In genomic region chr22:30287626-30288413, GRCh38 we compare ENCODE assay signal across 1 cellular context.
TF ChIP-seq lines count a peak whose summit lies in the region.

No MANE protein-coding gene starts in this region.

TF ChIP-seq in K562, 482 proteins besides CTCF, POLR2A, EP300 and RAD21:
- TF ChIP-seq CC2D1A (IDR thresholded peaks at IDR 0.05) (peak; percentile 56; the same call in 1 of the 2 replicates), KAT7 (CRISPR knock-in tag; IDR thresholded peaks at IDR 0.05; ENCODE audit: borderline replicate concordance) (no peak), MAZ (CRISPR knock-in tag; conservative IDR thresholded peaks at IDR 0.05 in 1 of 2, IDR thresholded peaks at IDR 0.05 in 1 of 2) (peak in 1 of 2 experiments; percentile 38; a peak in 1 of 4 replicates), CHD4 (IDR thresholded peaks at IDR 0.05; ENCODE audit: insufficient read depth, insufficient replicate concordance, low read depth, low read length, poor library complexity, severe bottlenecking) (peak; percentile 95), SPI1 (IDR thresholded peaks at IDR 0.05; ENCODE audit: borderline replicate concordance, low read depth, low read length) (peak; percentile 59), CBX3 (IDR thresholded peaks at IDR 0.05; ENCODE audit: borderline replicate concordance in 1 of 2, low read length in 2 of 2) (peak in 1 of 2 experiments; percentile 33; a peak in 1 of 3 replicates), SRF (CRISPR knock-in tag; IDR thresholded peaks at IDR 0.05) (0 out of 4 replicates have a peak, but pooled peaks of 1 of the 2 experiments have one; percentile 27), RCOR1 (IDR thresholded peaks at IDR 0.05; ENCODE audit: borderline replicate concordance in 1 of 2, low read depth in 2 of 2, low read length in 2 of 2) (peak; percentile 68 to 92; a peak in 3 of 4 replicates), KDM1A (IDR thresholded peaks at IDR 0.05) (peak; percentile 89 to 95), ZNF121 (CRISPR knock-in tag; conservative IDR thresholded peaks at IDR 0.05) (peak; percentile 91), GTF2A2 (tag; IDR thresholded peaks at IDR 0.05) (no peak), PHF20 (IDR thresholded peaks at IDR 0.05; ENCODE audit: partially characterized antibody) (peak; percentile 63), HDAC2 (IDR thresholded peaks at IDR 0.05) (peak; percentile 94), NBN (IDR thresholded peaks at IDR 0.05; ENCODE audit: low read depth) (0 out of 2 replicates have a peak, but pooled peaks have one; percentile 53), SMARCA5 (IDR thresholded peaks at IDR 0.05) (peak; percentile 95), BCOR (IDR thresholded peaks at IDR 0.05) (peak; percentile 99), CTBP1 (IDR thresholded peaks at IDR 0.05; ENCODE audit: borderline replicate concordance) (peak; percentile 24; the same call in 1 of the 2 replicates), ATF7 (IDR thresholded peaks at IDR 0.05) (peak; percentile 38; the same call in 1 of the 2 replicates), ESRRA (IDR thresholded peaks at IDR 0.05; ENCODE audit: borderline replicate concordance, low read depth) (peak; percentile 62), ZKSCAN1 (IDR thresholded peaks at IDR 0.05; ENCODE audit: low read depth, low read length) (no peak), MCM5 (IDR thresholded peaks at IDR 0.05; ENCODE audit: low read depth) (no peak), ZBTB7A (IDR thresholded peaks at IDR 0.05; ENCODE audit: borderline replicate concordance, control insufficient read depth, low read depth, low read length) (peak; percentile 75; the same call in 1 of the 2 replicates), ZNF778 (CRISPR knock-in tag; IDR thresholded peaks at IDR 0.05) (no peak), SMC3 (conservative IDR thresholded peaks at IDR 0.05; ENCODE audit: insufficient read depth, low read depth, low read length) (peak; percentile 64), KLF16 (IDR thresholded peaks at IDR 0.05) (peak; percentile 9; the same call in 1 of the 2 replicates), CBX1 (IDR thresholded peaks at IDR 0.05; ENCODE audit: low read depth) (peak; percentile 96; the same call in 1 of the 2 replicates), TBL1XR1 (IDR thresholded peaks at IDR 0.05; ENCODE audit: low read length in 2 of 2) (no peak), ATF1 (CRISPR knock-in tag; IDR thresholded peaks at IDR 0.05) (no peak), ATF1 (tag; IDR thresholded peaks at IDR 0.05) (peak; percentile 46), ADNP (tag; IDR thresholded peaks at IDR 0.05) (peak; percentile 99), NRF1 (conservative IDR thresholded peaks at IDR 0.05 in 1 of 2, IDR thresholded peaks at IDR 0.05 in 1 of 2) (peak in 1 of 2 experiments; percentile 59; a peak in 3 of 4 replicates), DPF2 (IDR thresholded peaks at IDR 0.05) (0 out of 2 replicates have a peak, but pooled peaks have one; percentile 24), POLR3A (IDR thresholded peaks at IDR 0.05; ENCODE audit: borderline replicate concordance, extremely low read depth, insufficient read depth, insufficient read length) (no peak), ZFX (CRISPR knock-in tag; IDR thresholded peaks at IDR 0.05) (peak; percentile 46), ASH1L (IDR thresholded peaks at IDR 0.05; ENCODE audit: borderline replicate concordance, low read depth, partially characterized antibody) (no peak), SP1 (CRISPR knock-in tag; IDR thresholded peaks at IDR 0.05) (peak; percentile 61; the same call in 1 of the 2 replicates), DMBX1 (CRISPR knock-in tag; IDR thresholded peaks at IDR 0.05; ENCODE audit: borderline replicate concordance) (0 out of 2 replicates have a peak, but pooled peaks have one; percentile 46), TFAP4 (CRISPR knock-in tag; IDR thresholded peaks at IDR 0.05; ENCODE audit: borderline replicate concordance) (peak; percentile 32; the same call in 1 of the 2 replicates), EWSR1 (IDR thresholded peaks at IDR 0.05; ENCODE audit: borderline replicate concordance, low read depth, partially characterized antibody) (no peak), CSDE1 (IDR thresholded peaks at IDR 0.05) (no peak), RBM25 (IDR thresholded peaks at IDR 0.05; ENCODE audit: low read depth, low read length, severe bottlenecking) (peak; percentile 98), HDGF (IDR thresholded peaks at IDR 0.05) (0 out of 2 replicates have a peak, but pooled peaks have one; percentile 57), HDAC1 (IDR thresholded peaks at IDR 0.05) (peak in 1 of 2 experiments; percentile 72; a peak in 2 of 4 replicates), GABPB1 (CRISPR knock-in tag; IDR thresholded peaks at IDR 0.05) (peak; percentile 11; the same call in 1 of the 2 replicates)
- TF ChIP-seq, protein P1, sequence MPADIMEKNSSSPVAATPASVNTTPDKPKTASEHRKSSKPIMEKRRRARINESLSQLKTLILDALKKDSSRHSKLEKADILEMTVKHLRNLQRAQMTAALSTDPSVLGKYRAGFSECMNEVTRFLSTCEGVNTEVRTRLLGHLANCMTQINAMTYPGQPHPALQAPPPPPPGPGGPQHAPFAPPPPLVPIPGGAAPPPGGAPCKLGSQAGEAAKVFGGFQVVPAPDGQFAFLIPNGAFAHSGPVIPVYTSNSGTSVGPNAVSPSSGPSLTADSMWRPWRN (IDR thresholded peaks at IDR 0.05; ENCODE audit: low read depth) = no peak
- TF ChIP-seq, protein P2, sequence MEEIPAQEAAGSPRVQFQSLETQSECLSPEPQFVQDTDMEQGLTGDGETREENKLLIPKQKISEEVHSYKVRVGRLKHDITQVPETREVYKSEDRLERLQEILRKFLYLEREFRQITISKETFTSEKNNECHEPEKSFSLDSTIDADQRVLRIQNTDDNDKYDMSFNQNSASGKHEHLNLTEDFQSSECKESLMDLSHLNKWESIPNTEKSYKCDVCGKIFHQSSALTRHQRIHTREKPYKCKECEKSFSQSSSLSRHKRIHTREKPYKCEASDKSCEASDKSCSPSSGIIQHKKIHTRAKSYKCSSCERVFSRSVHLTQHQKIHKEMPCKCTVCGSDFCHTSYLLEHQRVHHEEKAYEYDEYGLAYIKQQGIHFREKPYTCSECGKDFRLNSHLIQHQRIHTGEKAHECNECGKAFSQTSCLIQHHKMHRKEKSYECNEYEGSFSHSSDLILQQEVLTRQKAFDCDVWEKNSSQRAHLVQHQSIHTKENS (CRISPR knock-in tag; IDR thresholded peaks at IDR 0.05) = no peak
- TF ChIP-seq, protein P3, sequence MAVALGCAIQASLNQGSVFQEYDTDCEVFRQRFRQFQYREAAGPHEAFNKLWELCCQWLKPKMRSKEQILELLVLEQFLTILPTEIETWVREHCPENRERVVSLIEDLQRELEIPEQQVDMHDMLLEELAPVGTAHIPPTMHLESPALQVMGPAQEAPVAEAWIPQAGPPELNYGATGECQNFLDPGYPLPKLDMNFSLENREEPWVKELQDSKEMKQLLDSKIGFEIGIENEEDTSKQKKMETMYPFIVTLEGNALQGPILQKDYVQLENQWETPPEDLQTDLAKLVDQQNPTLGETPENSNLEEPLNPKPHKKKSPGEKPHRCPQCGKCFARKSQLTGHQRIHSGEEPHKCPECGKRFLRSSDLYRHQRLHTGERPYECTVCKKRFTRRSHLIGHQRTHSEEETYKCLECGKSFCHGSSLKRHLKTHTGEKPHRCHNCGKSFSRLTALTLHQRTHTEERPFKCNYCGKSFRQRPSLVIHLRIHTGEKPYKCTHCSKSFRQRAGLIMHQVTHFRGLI (CRISPR knock-in tag; IDR thresholded peaks at IDR 0.05) = no peak
